ENCODE assay signal across 1 cellular context in genomic region chr13:33285420-33286124, GRCh38.
A peak's percentile ranks its signal among the peaks of the same experiment; 100 is the strongest.
TF ChIP-seq lines count a peak whose summit lies in the region.

Gene STARD13 (minus strand): TSS chr13:33285755. CDS start chr13:33285638, 117 bp downstream.

TF ChIP-seq in HepG2, 621 proteins besides CTCF, POLR2A, EP300 and RAD21 (continued from another document):
- TF ChIP-seq CREM (IDR thresholded peaks at IDR 0.05): peak; percentile 38; the same call in 1 of the 2 replicates
- no peak for TF ChIP-seq CREM (CRISPR knock-in tag; IDR thresholded peaks at IDR 0.05)
- TF ChIP-seq ZNF205 (CRISPR knock-in tag; IDR thresholded peaks at IDR 0.05): no peak; the same call in 1 of the 2 replicates
- TF ChIP-seq, protein P1, sequence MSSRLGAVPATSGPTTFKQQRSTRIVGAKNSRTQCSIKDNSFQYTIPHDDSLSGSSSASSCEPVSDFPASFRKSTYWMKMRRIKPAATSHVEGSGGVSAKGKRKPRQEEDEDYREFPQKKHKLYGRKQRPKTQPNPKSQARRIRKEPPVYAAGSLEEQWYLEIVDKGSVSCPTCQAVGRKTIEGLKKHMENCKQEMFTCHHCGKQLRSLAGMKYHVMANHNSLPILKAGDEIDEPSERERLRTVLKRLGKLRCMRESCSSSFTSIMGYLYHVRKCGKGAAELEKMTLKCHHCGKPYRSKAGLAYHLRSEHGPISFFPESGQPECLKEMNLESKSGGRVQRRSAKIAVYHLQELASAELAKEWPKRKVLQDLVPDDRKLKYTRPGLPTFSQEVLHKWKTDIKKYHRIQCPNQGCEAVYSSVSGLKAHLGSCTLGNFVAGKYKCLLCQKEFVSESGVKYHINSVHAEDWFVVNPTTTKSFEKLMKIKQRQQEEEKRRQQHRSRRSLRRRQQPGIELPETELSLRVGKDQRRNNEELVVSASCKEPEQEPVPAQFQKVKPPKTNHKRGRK (CRISPR knock-in tag; IDR thresholded peaks at IDR 0.05): no peak
- no peak for TF ChIP-seq KAT7 (CRISPR knock-in tag; IDR thresholded peaks at IDR 0.05; ENCODE audit: borderline replicate concordance)
- no peak for TF ChIP-seq U2AF1 (optimal IDR thresholded peaks at IDR 0.05; ENCODE audit: low read depth, low read length)
- TF ChIP-seq, protein P2, sequence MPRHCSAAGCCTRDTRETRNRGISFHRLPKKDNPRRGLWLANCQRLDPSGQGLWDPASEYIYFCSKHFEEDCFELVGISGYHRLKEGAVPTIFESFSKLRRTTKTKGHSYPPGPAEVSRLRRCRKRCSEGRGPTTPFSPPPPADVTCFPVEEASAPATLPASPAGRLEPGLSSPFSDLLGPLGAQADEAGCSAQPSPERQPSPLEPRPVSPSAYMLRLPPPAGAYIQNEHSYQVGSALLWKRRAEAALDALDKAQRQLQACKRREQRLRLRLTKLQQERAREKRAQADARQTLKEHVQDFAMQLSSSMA (CRISPR knock-in tag; IDR thresholded peaks at IDR 0.05): peak; percentile 69; the same call in 1 of the 2 replicates
- peak; percentile 56; the same call in 1 of the 2 replicates for TF ChIP-seq ZBTB49 (CRISPR knock-in tag; IDR thresholded peaks at IDR 0.05; ENCODE audit: borderline replicate concordance)
- no peak; the same call in 1 of the 2 replicates for TF ChIP-seq ERF (CRISPR knock-in tag; IDR thresholded peaks at IDR 0.05)
- 0 out of 2 replicates have a peak, but pooled peaks have one; percentile 23 for TF ChIP-seq NFKBIZ (CRISPR knock-in tag; IDR thresholded peaks at IDR 0.05)
- TF ChIP-seq MBD4 (IDR thresholded peaks at IDR 0.05; ENCODE audit: borderline replicate concordance, low read length): no peak
- TF ChIP-seq U2AF2 (IDR thresholded peaks at IDR 0.05; ENCODE audit: low read depth, low read length): no peak
- TF ChIP-seq ZNF138 (CRISPR knock-in tag; IDR thresholded peaks at IDR 0.05; ENCODE audit: low read depth): no peak
- TF ChIP-seq HMGXB4 (CRISPR knock-in tag; IDR thresholded peaks at IDR 0.05; ENCODE audit: borderline replicate concordance in 1 of 2, low read depth in 1 of 2): peak in 1 of 2 experiments; percentile 43; a peak in 1 of 4 replicates
- no peak for TF ChIP-seq KAT2B (IDR thresholded peaks at IDR 0.05; ENCODE audit: borderline replicate concordance, low read depth, low read length)
- no peak for TF ChIP-seq ZNF446 (CRISPR knock-in tag; IDR thresholded peaks at IDR 0.05)
- TF ChIP-seq GMEB2 (CRISPR knock-in tag; IDR thresholded peaks at IDR 0.05; ENCODE audit: low read depth): no peak
- TF ChIP-seq, protein P3, sequence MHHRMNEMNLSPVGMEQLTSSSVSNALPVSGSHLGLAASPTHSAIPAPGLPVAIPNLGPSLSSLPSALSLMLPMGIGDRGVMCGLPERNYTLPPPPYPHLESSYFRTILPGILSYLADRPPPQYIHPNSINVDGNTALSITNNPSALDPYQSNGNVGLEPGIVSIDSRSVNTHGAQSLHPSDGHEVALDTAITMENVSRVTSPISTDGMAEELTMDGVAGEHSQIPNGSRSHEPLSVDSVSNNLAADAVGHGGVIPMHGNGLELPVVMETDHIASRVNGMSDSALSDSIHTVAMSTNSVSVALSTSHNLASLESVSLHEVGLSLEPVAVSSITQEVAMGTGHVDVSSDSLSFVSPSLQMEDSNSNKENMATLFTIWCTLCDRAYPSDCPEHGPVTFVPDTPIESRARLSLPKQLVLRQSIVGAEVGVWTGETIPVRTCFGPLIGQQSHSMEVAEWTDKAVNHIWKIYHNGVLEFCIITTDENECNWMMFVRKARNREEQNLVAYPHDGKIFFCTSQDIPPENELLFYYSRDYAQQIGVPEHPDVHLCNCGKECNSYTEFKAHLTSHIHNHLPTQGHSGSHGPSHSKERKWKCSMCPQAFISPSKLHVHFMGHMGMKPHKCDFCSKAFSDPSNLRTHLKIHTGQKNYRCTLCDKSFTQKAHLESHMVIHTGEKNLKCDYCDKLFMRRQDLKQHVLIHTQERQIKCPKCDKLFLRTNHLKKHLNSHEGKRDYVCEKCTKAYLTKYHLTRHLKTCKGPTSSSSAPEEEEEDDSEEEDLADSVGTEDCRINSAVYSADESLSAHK (CRISPR knock-in tag; IDR thresholded peaks at IDR 0.05; ENCODE audit: borderline replicate concordance): no peak
- TF ChIP-seq NR2F6 (IDR thresholded peaks at IDR 0.05): peak; percentile 10; the same call in 1 of the 2 replicates
- TF ChIP-seq NR2F6 (CRISPR knock-in tag; IDR thresholded peaks at IDR 0.05): 0 out of 2 replicates have a peak, but pooled peaks have one; percentile 15
- TF ChIP-seq NR2C2 (CRISPR knock-in tag; IDR thresholded peaks at IDR 0.05; ENCODE audit: borderline replicate concordance): no peak
- no peak for TF ChIP-seq BRD4 (CRISPR knock-in tag; IDR thresholded peaks at IDR 0.05)
- TF ChIP-seq ZNF496 (CRISPR knock-in tag; IDR thresholded peaks at IDR 0.05; ENCODE audit: insufficient replicate concordance): no peak
- TF ChIP-seq, protein P4, sequence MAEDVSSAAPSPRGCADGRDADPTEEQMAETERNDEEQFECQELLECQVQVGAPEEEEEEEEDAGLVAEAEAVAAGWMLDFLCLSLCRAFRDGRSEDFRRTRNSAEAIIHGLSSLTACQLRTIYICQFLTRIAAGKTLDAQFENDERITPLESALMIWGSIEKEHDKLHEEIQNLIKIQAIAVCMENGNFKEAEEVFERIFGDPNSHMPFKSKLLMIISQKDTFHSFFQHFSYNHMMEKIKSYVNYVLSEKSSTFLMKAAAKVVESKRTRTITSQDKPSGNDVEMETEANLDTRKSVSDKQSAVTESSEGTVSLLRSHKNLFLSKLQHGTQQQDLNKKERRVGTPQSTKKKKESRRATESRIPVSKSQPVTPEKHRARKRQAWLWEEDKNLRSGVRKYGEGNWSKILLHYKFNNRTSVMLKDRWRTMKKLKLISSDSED (CRISPR knock-in tag; IDR thresholded peaks at IDR 0.05): no peak
- no peak for TF ChIP-seq MYC (CRISPR knock-in tag; IDR thresholded peaks at IDR 0.05; ENCODE audit: borderline replicate concordance)
- 0 out of 2 replicates have a peak, but pooled peaks have one; percentile 30 for TF ChIP-seq RBFOX2 (IDR thresholded peaks at IDR 0.05; ENCODE audit: low read depth, low read length)
- TF ChIP-seq CREBL2 (CRISPR knock-in tag; IDR thresholded peaks at IDR 0.05; ENCODE audit: borderline replicate concordance): 0 out of 2 replicates have a peak, but pooled peaks have one; percentile 31
- TF ChIP-seq MTF2 (CRISPR knock-in tag; IDR thresholded peaks at IDR 0.05; ENCODE audit: borderline replicate concordance): no peak
- TF ChIP-seq ZNF12 (CRISPR knock-in tag; IDR thresholded peaks at IDR 0.05): 0 out of 2 replicates have a peak, but pooled peaks have one; percentile 25
- TF ChIP-seq, protein P5, sequence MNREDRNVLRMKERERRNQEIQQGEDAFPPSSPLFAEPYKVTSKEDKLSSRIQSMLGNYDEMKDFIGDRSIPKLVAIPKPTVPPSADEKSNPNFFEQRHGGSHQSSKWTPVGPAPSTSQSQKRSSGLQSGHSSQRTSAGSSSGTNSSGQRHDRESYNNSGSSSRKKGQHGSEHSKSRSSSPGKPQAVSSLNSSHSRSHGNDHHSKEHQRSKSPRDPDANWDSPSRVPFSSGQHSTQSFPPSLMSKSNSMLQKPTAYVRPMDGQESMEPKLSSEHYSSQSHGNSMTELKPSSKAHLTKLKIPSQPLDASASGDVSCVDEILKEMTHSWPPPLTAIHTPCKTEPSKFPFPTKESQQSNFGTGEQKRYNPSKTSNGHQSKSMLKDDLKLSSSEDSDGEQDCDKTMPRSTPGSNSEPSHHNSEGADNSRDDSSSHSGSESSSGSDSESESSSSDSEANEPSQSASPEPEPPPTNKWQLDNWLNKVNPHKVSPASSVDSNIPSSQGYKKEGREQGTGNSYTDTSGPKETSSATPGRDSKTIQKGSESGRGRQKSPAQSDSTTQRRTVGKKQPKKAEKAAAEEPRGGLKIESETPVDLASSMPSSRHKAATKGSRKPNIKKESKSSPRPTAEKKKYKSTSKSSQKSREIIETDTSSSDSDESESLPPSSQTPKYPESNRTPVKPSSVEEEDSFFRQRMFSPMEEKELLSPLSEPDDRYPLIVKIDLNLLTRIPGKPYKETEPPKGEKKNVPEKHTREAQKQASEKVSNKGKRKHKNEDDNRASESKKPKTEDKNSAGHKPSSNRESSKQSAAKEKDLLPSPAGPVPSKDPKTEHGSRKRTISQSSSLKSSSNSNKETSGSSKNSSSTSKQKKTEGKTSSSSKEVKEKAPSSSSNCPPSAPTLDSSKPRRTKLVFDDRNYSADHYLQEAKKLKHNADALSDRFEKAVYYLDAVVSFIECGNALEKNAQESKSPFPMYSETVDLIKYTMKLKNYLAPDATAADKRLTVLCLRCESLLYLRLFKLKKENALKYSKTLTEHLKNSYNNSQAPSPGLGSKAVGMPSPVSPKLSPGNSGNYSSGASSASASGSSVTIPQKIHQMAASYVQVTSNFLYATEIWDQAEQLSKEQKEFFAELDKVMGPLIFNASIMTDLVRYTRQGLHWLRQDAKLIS (CRISPR knock-in tag; IDR thresholded peaks at IDR 0.05): peak; percentile 76
- TF ChIP-seq BCL6 (CRISPR knock-in tag; IDR thresholded peaks at IDR 0.05): no peak
